24 cellular contexts compared by ENCODE assay signal in the genomic region with DNA sequence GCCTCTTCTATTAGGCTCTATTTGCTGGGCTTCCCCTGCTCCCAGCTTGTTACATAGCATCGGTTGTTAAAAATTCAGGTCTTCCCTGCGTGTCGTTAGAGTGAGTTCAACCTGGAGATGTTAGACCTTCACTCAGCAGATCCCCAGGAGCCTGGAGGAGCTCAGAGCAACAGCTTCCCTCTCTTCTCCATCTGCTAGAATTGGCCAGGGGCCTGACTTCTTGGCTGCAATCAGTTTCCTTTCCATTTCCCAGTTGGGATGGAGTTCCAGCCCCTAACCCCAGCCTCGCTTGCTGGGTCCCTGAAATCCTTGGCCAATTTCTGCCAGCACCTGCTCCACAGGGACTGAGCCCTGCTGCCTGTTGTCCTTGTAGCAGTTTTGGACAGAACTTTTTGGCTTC. TPM values are rescaled to one million over a fixed set of nuclear protein-coding genes. Genes with fewer than 3 reads are reported as not detected.
"Had no signal": no experiment of that assay in that cellular context is flagged by ENCODE, and none has a peak within 500 bp of the region (broad histone marks: within the 10 kb centered on the region; RNA-seq: fewer than 3 reads in every experiment).

No MANE protein-coding gene starts in this region.

- H3K4me3 ChIP-seq: MG63, SJSA1, SK-N-MC had no signal

- ATAC-seq: HepG2 had no signal

- H3K9me3 ChIP-seq: MG63 had no signal

- H3K27me3 ChIP-seq: MG63, SJSA1 had no signal

- H3K36me3 ChIP-seq: MG63, SJSA1 had no signal

- H3K27ac ChIP-seq: SJSA1, SK-N-MC had no signal

- DNase-seq: IMR-90, Karpas-422, KG1, MG63, NCI-H1092, NCI-H1105 treated with DMSO at 0.1 percent for 48 hours, NCI-H1417 treated with DMSO at 0.1 percent for 48 hours, NCI-H146, NCI-H1694 treated with DMSO at 0.1 percent for 48 hours, NCI-H1930, NCI-H2081, NCI-H2171, NCI-H226, NCI-H510A, NCI-H524 treated with DMSO at 0.1 percent for 48 hours, NCI-H69, NCI-H774, Right ventricle myocardium superior, RPMI8226, SIG-M5 had no signal

- H3K4me1 ChIP-seq: SJSA1 had no signal

RNA-seq across cellular contexts. Expression of gene MT1HL1, which starts 55.9 kb away (rescaled TPM):
- total RNA-seq: HepG2, HT1080, IMR-90, Right ventricle myocardium superior, SJSA1 had no signal
